Comparison of ENCODE assay signal across 11 cellular contexts in genomic region chr9:136713555-136713949, GRCh38. TPM values are rescaled to one million over a fixed set of nuclear protein-coding genes. Genes with fewer than 3 reads are reported as not detected.
A peak's percentile ranks its signal among the peaks of the same experiment; 100 is the strongest.
DNase-seq lines count a peak whose midpoint lies in the region; ATAC-seq and TF ChIP-seq lines count a peak whose summit lies in the region.
"Had no signal": no experiment of that assay in that cellular context is flagged by ENCODE, and none has a peak within 500 bp of the region (broad histone marks: within the 10 kb centered on the region; RNA-seq: fewer than 3 reads in every experiment).

No MANE protein-coding gene starts in this region.

- H3K9me3 Mint-ChIP-seq in activated B cell treated with CpG ODN at 0.5 μM for 24 hours (no peaks in the 10 kb centered on the region), immature natural killer cell (no peaks in the 10 kb centered on the region)
- no peaks in the 10 kb centered on the region for H3K9me3 Mint-ChIP-seq in activated T-helper 17 cell treated with anti-CD3 and anti-CD28 coated beads, Interleukin-2, amount 50 U/mL, for 72 hours

- DNase-seq in NCI-H748 (lab: John Stamatoyannopoulos, UW; ENCODE audit: unreplicated experiment) = peak; percentile 30
- no peak for DNase-seq in NCI-H748 treated with DMSO at 0.1 percent for 48 hours (lab: John Stamatoyannopoulos, UW)
- DNase-seq in activated B cell treated with CpG ODN at 0.5 μM for 24 hours = no peak
- no peak for DNase-seq in immature natural killer cell
- DNase-seq: NCI-H1436 had no signal

- H3K4me1 Mint-ChIP-seq in activated B cell treated with CpG ODN at 0.5 μM for 24 hours = peaks cover 28% of the 10 kb centered on the region
- no peaks in the 10 kb centered on the region for H3K4me1 Mint-ChIP-seq in activated T-helper 17 cell treated with anti-CD3 and anti-CD28 coated beads, Interleukin-2, amount 50 U/mL, for 72 hours
- H3K4me1 Mint-ChIP-seq in immature natural killer cell = peaks cover 3 to 6% of the 10 kb centered on the region in 2 donors

- CTCF ChIA-PET in activated B cell treated with CpG ODN at 0.5 μM for 24 hours (lab: Charles Lee) = no interaction called here

- peaks cover 5% of the 10 kb centered on the region for H3K27me3 ChIP-seq in layer of hippocampus (ENCODE audit: control insufficient read depth, insufficient read depth, low read length)

- peaks cover 14% of the 10 kb centered on the region for H3K27me3 Mint-ChIP-seq in activated B cell treated with CpG ODN at 0.5 μM for 24 hours
- H3K27me3 Mint-ChIP-seq in activated T-helper 17 cell treated with anti-CD3 and anti-CD28 coated beads, Interleukin-2, amount 50 U/mL, for 72 hours = peaks cover 12% of the 10 kb centered on the region
- H3K27me3 Mint-ChIP-seq in immature natural killer cell (ENCODE audit: low read depth in 3 of 3) = peaks cover 4 to 12% (median 7%) of the 10 kb centered on the region in 3 donors

- intact Hi-C loops in activated B cell treated with CpG ODN at 0.5 μM for 24 hours (cut with micrococcal nuclease) = loop anchor here (10.0 kb wide), 1 partner anchor 49 kb away; the partner anchor contains the start of gene EGFL7

- H3K27ac Mint-ChIP-seq in activated B cell treated with CpG ODN at 0.5 μM for 24 hours (no peak overlapping the region), immature natural killer cell (no peak overlapping the region)
- no peak overlapping the region for H3K27ac Mint-ChIP-seq in activated T-helper 17 cell treated with anti-CD3 and anti-CD28 coated beads, Interleukin-2, amount 50 U/mL, for 72 hours

- POLR2A ChIA-PET in activated B cell treated with CpG ODN at 0.5 μM for 24 hours (lab: Charles Lee) = interaction anchor here (0.6 to 8.2 kb wide), 6 partner anchors 9 to 104 kb away, joined by 4 to 68 read pairs (median 10); no protein-coding TSS in a partner anchor

- H3K27ac ChIP-seq in layer of hippocampus (ENCODE audit: low read depth, low read length) (peak overlapping the region; percentile 18), temporal lobe (ENCODE audit: low read depth, low read length) (peak overlapping the region; percentile 61)

- ATAC-seq in activated B cell treated with CpG ODN at 0.5 μM for 24 hours (ENCODE audit: low read depth) (no peak), HG02571 (IDR thresholded peaks at IDR 0.05; ENCODE audit: unreplicated experiment) (no peak)
- no peak for ATAC-seq in activated T-helper 17 cell treated with anti-CD3 and anti-CD28 coated beads, Interleukin-2, amount 50 U/mL, for 72 hours (replicated peaks)

- no peak for TF ChIP-seq CTCF in activated B cell treated with CpG ODN at 0.5 μM for 24 hours (IDR thresholded peaks at IDR 0.05)

- H3K4me3 Mint-ChIP-seq in activated B cell treated with CpG ODN at 0.5 μM for 24 hours (peak overlapping the region; percentile 46), immature natural killer cell (no peak overlapping the region)
- H3K4me3 Mint-ChIP-seq in activated T-helper 17 cell treated with anti-CD3 and anti-CD28 coated beads, Interleukin-2, amount 50 U/mL, for 72 hours = no peak overlapping the region

- H3K36me3 Mint-ChIP-seq in activated B cell treated with CpG ODN at 0.5 μM for 24 hours (ENCODE audit: low read depth) (no peaks in the 10 kb centered on the region), immature natural killer cell (no peaks in the 10 kb centered on the region)
- H3K36me3 Mint-ChIP-seq in activated T-helper 17 cell treated with anti-CD3 and anti-CD28 coated beads, Interleukin-2, amount 50 U/mL, for 72 hours (ENCODE audit: low read depth) = no peaks in the 10 kb centered on the region

RNA-seq across cellular contexts. Expression of gene DIPK1B, which starts 1.2 kb away (rescaled TPM):
- total RNA-seq in activated B cell treated with CpG ODN at 0.5 μM for 24 hours (1.5 and 2.2 TPM in 2 replicates), temporal lobe (18.2 TPM)
- not detected for total RNA-seq in activated T-helper 17 cell treated with anti-CD3 and anti-CD28 coated beads, Interleukin-2, amount 50 U/mL, for 72 hours
- polyA plus RNA-seq in immature natural killer cell = under 1 TPM in 1 of 3 donors, not detected in 2; 0.19 TPM
- total RNA-seq: bronchial epithelial cell had no signal

RNA-seq across cellular contexts. Expression of gene AGPAT2, which starts 26.3 kb away (rescaled TPM):
- total RNA-seq in activated B cell treated with CpG ODN at 0.5 μM for 24 hours (16.6 and 17.1 TPM in 2 replicates), temporal lobe (0.98 TPM)
- 10 to 100 TPM; 14.6 to 15.6 TPM for total RNA-seq in activated T-helper 17 cell treated with anti-CD3 and anti-CD28 coated beads, Interleukin-2, amount 50 U/mL, for 72 hours
- polyA plus RNA-seq in immature natural killer cell = 10 to 100 TPM; 34.0 to 40.9 (median 35.2) TPM

RNA-seq across cellular contexts. Expression of gene LCN10, which starts 29.2 kb away (rescaled TPM):
- total RNA-seq in activated B cell treated with CpG ODN at 0.5 μM for 24 hours (13.7 and 15.9 TPM in 2 replicates), temporal lobe (not detected)
- 1 to 10 TPM; 1.0 to 1.8 TPM for total RNA-seq in activated T-helper 17 cell treated with anti-CD3 and anti-CD28 coated beads, Interleukin-2, amount 50 U/mL, for 72 hours
- polyA plus RNA-seq in immature natural killer cell = not detected
- total RNA-seq: bronchial epithelial cell had no signal

RNA-seq across cellular contexts. Expression of gene LCN6, which starts 34.8 kb away (rescaled TPM):
- not detected in 2 replicates for total RNA-seq in activated B cell treated with CpG ODN at 0.5 μM for 24 hours
- not detected for total RNA-seq in temporal lobe
- total RNA-seq in activated T-helper 17 cell treated with anti-CD3 and anti-CD28 coated beads, Interleukin-2, amount 50 U/mL, for 72 hours = not detected
- polyA plus RNA-seq in immature natural killer cell = not detected
- total RNA-seq: bronchial epithelial cell, left lobe of liver had no signal

RNA-seq across cellular contexts. Expression of gene LCN8, which starts 44.5 kb away (rescaled TPM):
- 5.3 and 6.9 TPM in 2 replicates for total RNA-seq in activated B cell treated with CpG ODN at 0.5 μM for 24 hours
- total RNA-seq in temporal lobe = not detected
- not detected for total RNA-seq in activated T-helper 17 cell treated with anti-CD3 and anti-CD28 coated beads, Interleukin-2, amount 50 U/mL, for 72 hours
- under 1 TPM in 1 of 3 donors, not detected in 2; 0.62 TPM for polyA plus RNA-seq in immature natural killer cell
- total RNA-seq: bronchial epithelial cell, left lobe of liver had no signal
